ENCODE assay signal across 9 cellular contexts in the genomic region with DNA sequence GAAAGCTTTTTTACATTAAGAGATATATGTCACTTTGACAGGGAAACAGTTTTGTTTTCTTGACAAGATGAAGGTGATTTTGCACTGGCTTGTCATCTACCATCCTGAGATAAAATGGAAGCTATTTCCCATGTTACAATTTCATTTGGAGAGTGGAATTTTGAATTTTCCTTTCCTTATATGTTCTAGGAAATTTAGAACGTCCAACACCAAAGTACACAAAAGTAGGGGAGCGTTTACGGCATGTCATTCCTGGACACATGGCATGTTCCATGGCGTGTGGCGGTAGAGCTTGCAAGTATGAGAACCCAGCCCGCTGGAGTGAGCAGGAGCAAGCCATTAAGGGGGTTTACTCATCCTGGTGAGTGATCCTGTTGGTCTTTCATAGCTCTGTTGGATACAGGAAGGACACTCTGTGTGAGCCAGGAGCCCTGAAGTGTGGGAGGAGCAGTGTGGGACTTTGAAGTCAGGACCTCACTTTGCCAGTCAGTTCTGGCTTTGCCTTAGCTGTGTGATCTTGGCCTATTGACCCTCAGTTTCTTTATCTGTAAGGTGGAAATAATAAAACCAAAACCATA. TPM values are rescaled to one million over a fixed set of nuclear protein-coding genes. Genes with fewer than 3 reads are reported as not detected.
DNase-seq lines count a peak whose midpoint lies in the region; ATAC-seq and TF ChIP-seq lines count a peak whose summit lies in the region.
"Had no signal": no experiment of that assay in that cellular context is flagged by ENCODE, and none has a peak within 500 bp of the region (broad histone marks: within the 10 kb centered on the region; RNA-seq: fewer than 3 reads in every experiment).

No MANE protein-coding gene starts in this region.

- H3K4me2 ChIP-seq in PC-3 (ENCODE audit: low read length) (no peak overlapping the region), parathyroid adenoma (ENCODE audit: low read length) (no peak overlapping the region)

- H2AFZ ChIP-seq in PC-3 (ENCODE audit: low read length) (no peak overlapping the region), parathyroid adenoma (no peak overlapping the region)

- H3K27me3 ChIP-seq in H7 (ENCODE audit: control insufficient read depth, insufficient read depth, low read length) (no peaks in the 10 kb centered on the region), PC-3 (ENCODE audit: low read length) (no peaks in the 10 kb centered on the region), parathyroid adenoma (ENCODE audit: control insufficient read depth, insufficient read depth, low read length) (no peaks in the 10 kb centered on the region)
- H3K27me3 ChIP-seq: foreskin keratinocyte had no signal

- TF ChIP-seq CTCF in PC-3 (conservative IDR thresholded peaks at IDR 0.05; ENCODE audit: low read depth, low read length) (no peak), fibroblast of mammary gland (conservative IDR thresholded peaks at IDR 0.05; ENCODE audit: control insufficient read depth, insufficient read depth, low read depth, low read length) (no peak), parathyroid adenoma (IDR thresholded peaks at IDR 0.05) (no peak)

- no peaks in the 10 kb centered on the region for H3K36me3 ChIP-seq in H7 (replicated peaks; ENCODE audit: control insufficient read depth, insufficient read depth, low read length)
- no peaks in the 10 kb centered on the region for H3K36me3 ChIP-seq in PC-3 (ENCODE audit: low read depth, low read length)
- no peaks in the 10 kb centered on the region for H3K36me3 ChIP-seq in parathyroid adenoma (ENCODE audit: control insufficient read depth, insufficient read depth, low read length)

- H3K4me3 ChIP-seq in H7 (ENCODE audit: insufficient read depth, low read depth, low read length) (no peak overlapping the region), PC-3 (ENCODE audit: low read length) (no peak overlapping the region), fibroblast of mammary gland (ENCODE audit: control insufficient read depth, low read depth, low read length) (no peak overlapping the region), parathyroid adenoma (ENCODE audit: low read depth, low read length) (no peak overlapping the region)

- H3K9me2 ChIP-seq in PC-3 (replicated peaks; ENCODE audit: low read length): no peaks in the 10 kb centered on the region

- H3K27ac ChIP-seq in PC-3 (ENCODE audit: low read length) (no peak overlapping the region), parathyroid adenoma (peak overlapping the region; percentile 90)
- H3K27ac ChIP-seq: foreskin keratinocyte had no signal

- CTCF ChIA-PET in PC-3 (lab: Charles Lee): no interaction called here

- H4K20me1 ChIP-seq in PC-3 (ENCODE audit: low read length): no peaks in the 10 kb centered on the region

- no peaks in the 10 kb centered on the region for H3K9me3 ChIP-seq in PC-3 (ENCODE audit: low read length)
- no peaks in the 10 kb centered on the region for H3K9me3 ChIP-seq in parathyroid adenoma (ENCODE audit: control insufficient read depth, low read length)

- H3K4me1 ChIP-seq in PC-3 (ENCODE audit: insufficient read depth, low read length) (peaks cover 16% of the 10 kb centered on the region), parathyroid adenoma (peaks cover 26% of the 10 kb centered on the region)

- DNase-seq in H7: peak; percentile 65
- DNase-seq in PC-3: peak; percentile 20
- DNase-seq in fibroblast of mammary gland (ENCODE audit: low read depth): peak; percentile 82
- DNase-seq in SK-N-DZ (ENCODE audit: low spot score): no peak
- DNase-seq: foreskin keratinocyte, NCI-H1092 treated with DMSO at 0.1 percent for 48 hours had no signal

- BruUV-seq in PC-3 (replicated peaks; lab: Mats Ljungman, UMichigan): TSS peak; percentile 60

- POLR2A ChIA-PET in PC-3 (lab: Charles Lee; ENCODE audit: unreplicated experiment): no interaction called here

- ATAC-seq in PC-3 (peak; percentile 68), GM21360 (IDR thresholded peaks at IDR 0.05; ENCODE audit: unreplicated experiment) (no peak), GM18868 (IDR thresholded peaks at IDR 0.05; ENCODE audit: unreplicated experiment) (no peak)

- intact Hi-C loops in PC-3 (cut with micrococcal nuclease): loop anchor here (5.0 kb wide), 1 partner anchor 82 kb away; no protein-coding TSS in a partner anchor

- no peaks in the 10 kb centered on the region for H3K79me2 ChIP-seq in PC-3 (ENCODE audit: low read length)
- no peaks in the 10 kb centered on the region for H3K79me2 ChIP-seq in parathyroid adenoma

- no peaks in the 10 kb centered on the region for H3F3A ChIP-seq in PC-3 (ENCODE audit: low read length, unreplicated experiment)

- no peak overlapping the region for H3K9ac ChIP-seq in PC-3 (ENCODE audit: low read length)
- H3K9ac ChIP-seq in parathyroid adenoma: no peak overlapping the region

RNA-seq across cellular contexts. Expression of a gene that starts 0.9 kb away (rescaled TPM):
- total RNA-seq in H7 (2014; rRNA removed; shearing (Covaris generic)): 8.5 and 15.4 TPM in 2 replicates
- 5.4 TPM in 2 replicates for total RNA-seq in PC-3 (2014; rRNA removed)
- polyA plus RNA-seq in SK-N-DZ (2014; cell fraction: cytosol; rRNA removed): 12.6 and 15.4 TPM in 2 replicates
- 26.7 and 35.5 TPM in 2 replicates for polyA plus RNA-seq in SK-N-DZ (2014; cell fraction: nucleus; rRNA removed)
